ENCODE assay signal across 1 cellular context in the genomic region with DNA sequence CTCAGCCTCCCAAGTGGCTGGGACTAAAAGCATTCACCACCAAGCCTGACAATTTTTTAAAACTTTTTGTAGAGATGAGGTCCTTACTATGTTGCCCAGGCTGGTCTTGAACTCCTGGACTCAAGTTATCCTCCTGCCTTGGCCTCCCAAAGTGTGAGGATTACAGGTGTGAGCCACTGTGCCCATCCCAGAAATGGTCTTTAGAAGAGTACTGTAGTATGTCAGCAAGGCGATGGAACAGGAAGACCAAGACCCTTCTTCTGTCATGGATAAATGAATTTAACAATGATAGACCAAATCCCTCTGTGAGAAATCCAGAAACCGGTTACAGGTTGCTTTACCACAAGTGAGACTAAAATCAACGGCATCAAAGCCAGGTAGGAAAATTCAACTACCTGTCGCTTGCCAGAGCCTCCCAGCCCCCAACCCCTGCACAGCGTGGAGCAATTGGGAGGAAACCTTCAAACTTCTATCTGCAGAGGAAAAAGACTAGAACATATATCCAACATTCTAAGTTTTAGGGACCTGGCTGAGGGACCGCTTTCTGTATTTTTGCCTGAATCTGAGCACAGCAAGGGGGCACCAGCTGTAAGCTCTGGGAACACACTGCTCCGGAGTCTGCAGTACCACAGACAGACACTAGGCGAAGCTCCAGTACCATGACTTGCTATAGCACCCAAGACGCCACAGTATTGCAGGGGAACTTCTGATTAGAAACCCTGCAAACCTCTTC.
TF ChIP-seq lines count a peak whose summit lies in the region.

No MANE protein-coding gene starts in this region.

TF ChIP-seq in HepG2, 621 proteins besides CTCF, POLR2A, EP300 and RAD21 (continued from another document):
- TF ChIP-seq, protein P1, sequence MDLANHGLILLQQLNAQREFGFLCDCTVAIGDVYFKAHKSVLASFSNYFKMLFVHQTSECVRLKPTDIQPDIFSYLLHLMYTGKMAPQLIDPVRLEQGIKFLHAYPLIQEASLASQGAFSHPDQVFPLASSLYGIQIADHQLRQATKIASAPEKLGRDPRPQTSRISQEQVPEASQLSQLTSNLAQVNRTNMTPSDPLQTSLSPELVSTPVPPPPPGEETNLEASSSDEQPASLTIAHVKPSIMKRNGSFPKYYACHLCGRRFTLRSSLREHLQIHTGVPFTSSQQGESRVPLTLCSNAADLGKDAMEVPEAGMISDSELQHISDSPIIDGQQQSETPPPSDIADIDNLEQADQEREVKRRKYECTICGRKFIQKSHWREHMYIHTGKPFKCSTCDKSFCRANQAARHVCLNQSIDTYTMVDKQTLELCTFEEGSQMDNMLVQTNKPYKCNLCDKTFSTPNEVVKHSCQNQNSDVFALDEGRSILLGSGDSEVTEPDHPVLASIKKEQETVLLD (CRISPR knock-in tag; IDR thresholded peaks at IDR 0.05; ENCODE audit: low read depth), result no peak
- TF ChIP-seq NKX3-1 (CRISPR knock-in tag; IDR thresholded peaks at IDR 0.05), result no peak
- TF ChIP-seq NR2C2 (CRISPR knock-in tag; IDR thresholded peaks at IDR 0.05; ENCODE audit: borderline replicate concordance), result no peak
- TF ChIP-seq SSRP1 (CRISPR knock-in tag; IDR thresholded peaks at IDR 0.05), result 0 out of 2 replicates have a peak, but pooled peaks have one; percentile 41
